14 cellular contexts compared by ENCODE assay signal in the genomic region with DNA sequence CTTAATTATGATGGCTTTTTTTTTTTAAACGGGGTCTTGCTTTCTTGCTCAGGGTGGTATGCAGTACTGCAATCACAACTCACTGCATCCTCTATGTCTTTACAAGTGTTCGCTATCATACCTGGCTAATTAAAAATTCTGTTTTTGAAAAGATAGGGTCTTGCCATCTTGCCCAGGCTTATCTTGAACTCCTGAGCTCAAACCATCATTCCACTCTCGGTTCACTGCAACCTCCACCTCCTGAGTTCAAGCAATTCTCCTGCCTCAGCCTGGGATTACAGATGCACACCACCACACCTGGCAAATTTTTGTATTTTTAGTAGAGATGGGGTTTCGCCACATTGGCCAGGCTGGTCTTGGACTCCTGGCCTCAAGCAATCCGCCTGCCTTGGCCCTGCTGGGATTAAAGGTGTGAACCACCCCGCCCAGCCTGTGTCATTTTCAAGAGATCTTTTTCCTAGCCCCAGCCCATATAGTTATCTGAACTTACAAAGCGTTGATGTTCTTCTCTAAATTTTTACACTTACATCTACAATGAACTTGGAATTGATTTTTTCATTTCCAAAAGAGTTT. TPM values are rescaled to one million over a fixed set of nuclear protein-coding genes. Genes with fewer than 3 reads are reported as not detected.
DNase-seq lines count a peak whose midpoint lies in the region; ATAC-seq and TF ChIP-seq lines count a peak whose summit lies in the region.
"Had no signal": no experiment of that assay in that cellular context is flagged by ENCODE, and none has a peak within 500 bp of the region (broad histone marks: within the 10 kb centered on the region; RNA-seq: fewer than 3 reads in every experiment).

No MANE protein-coding gene starts in this region.

- no peaks in the 10 kb centered on the region for H3K9me3 ChIP-seq in iPS-18a (ENCODE audit: control insufficient read depth, low read depth, low read length)
- H3K9me3 ChIP-seq: left ventricle myocardium inferior, uterus had no signal

- H3K36me3 Mint-ChIP-seq in stimulated activated naive CD8-positive, alpha-beta T cell treated with anti-CD3 and anti-CD28 coated beads, Interleukin-15, Interleukin-2, amounts not matched to agents 100 ng/mL and 50 ng/mL, for 24 hours (ENCODE audit: low read depth), result peaks cover 83% of the 10 kb centered on the region
- H3K36me3 Mint-ChIP-seq in WTC11, result peaks cover 5% of the 10 kb centered on the region

- H3K9me3 Mint-ChIP-seq in stimulated activated naive CD8-positive, alpha-beta T cell treated with anti-CD3 and anti-CD28 coated beads, Interleukin-15, Interleukin-2, amounts not matched to agents 100 ng/mL and 50 ng/mL, for 24 hours, result no peaks in the 10 kb centered on the region
- H3K9me3 Mint-ChIP-seq in WTC11, result no peaks in the 10 kb centered on the region

- TF ChIP-seq CTCF in WTC11 (IDR thresholded peaks at IDR 0.05), result no peak

- H3K27ac Mint-ChIP-seq in stimulated activated naive CD8-positive, alpha-beta T cell treated with anti-CD3 and anti-CD28 coated beads, Interleukin-15, Interleukin-2, amounts not matched to agents 100 ng/mL and 50 ng/mL, for 24 hours, result peak overlapping the region; percentile 93
- H3K27ac Mint-ChIP-seq in WTC11, result peak overlapping the region; percentile 88

- H3K27me3 ChIP-seq in iPS-18a (ENCODE audit: control insufficient read depth, insufficient read depth, low read length), result no peaks in the 10 kb centered on the region
- H3K27me3 ChIP-seq: foreskin keratinocyte, uterus had no signal

- H3K4me3 ChIP-seq in iPS-18a (ENCODE audit: low read length), result peak overlapping the region; percentile 41
- H3K4me3 ChIP-seq: left ventricle myocardium inferior, uterus had no signal

- no peak for DNase-seq in stimulated activated naive CD8-positive, alpha-beta T cell treated with anti-CD3 and anti-CD28 coated beads, Interleukin-15, Interleukin-2, amounts not matched to agents 100 U/mL and 50 U/mL, for 24 hours
- DNase-seq in WTC11 (ENCODE audit: low spot score) (no peak), SKM-1 treated with dmso at 0.1 percent for 144 hours (lab: John Stamatoyannopoulos, UW; ENCODE audit: unreplicated experiment) (no peak)
- DNase-seq: activated CD4-positive, alpha-beta T cell treated with anti-CD3 and anti-CD28 coated beads, Interleukin-2, amount 50 U/mL, for 4 hours; caudate nucleus; COR-L47; foreskin keratinocyte; left ventricle myocardium inferior; uterus had no signal

- POLR2A ChIA-PET in WTC11 (lab: Charles Lee), result no interaction called here

- CTCF ChIA-PET in WTC11 (lab: Charles Lee), result interaction anchor here (1.1 kb wide), 1 partner anchor 60 kb away, joined by 3 read pairs; no protein-coding TSS in a partner anchor

- no peaks in the 10 kb centered on the region for H3K27me3 Mint-ChIP-seq in stimulated activated naive CD8-positive, alpha-beta T cell treated with anti-CD3 and anti-CD28 coated beads, Interleukin-15, Interleukin-2, amounts not matched to agents 100 ng/mL and 50 ng/mL, for 24 hours
- H3K27me3 Mint-ChIP-seq in WTC11 (ENCODE audit: low read depth), result no peaks in the 10 kb centered on the region; the same call in 1 of the 2 replicates

- no peak overlapping the region for H3K9ac ChIP-seq in iPS-18a (ENCODE audit: low read length)

- ATAC-seq in stimulated activated naive CD8-positive, alpha-beta T cell treated with anti-CD3 and anti-CD28 coated beads, Interleukin-15, Interleukin-2, amounts not matched to agents 100 U/mL and 50 U/mL, for 24 hours, result no peak
- ATAC-seq in WTC11 (no peak), GM21737 (IDR thresholded peaks at IDR 0.05; ENCODE audit: unreplicated experiment) (no peak), GM18909 (IDR thresholded peaks at IDR 0.05; ENCODE audit: poor library complexity, unreplicated experiment) (no peak), HG02798 (IDR thresholded peaks at IDR 0.05; ENCODE audit: poor library complexity, unreplicated experiment) (no peak)

- H3K36me3 ChIP-seq in iPS-18a (ENCODE audit: control insufficient read depth, low read depth, low read length), result peaks cover 17% of the 10 kb centered on the region
- H3K36me3 ChIP-seq: uterus had no signal

- H3K4me3 Mint-ChIP-seq in stimulated activated naive CD8-positive, alpha-beta T cell treated with anti-CD3 and anti-CD28 coated beads, Interleukin-15, Interleukin-2, amounts not matched to agents 100 ng/mL and 50 ng/mL, for 24 hours, result peak overlapping the region; percentile 93
- peak overlapping the region; percentile 12; the same call in 1 of the 2 replicates for H3K4me3 Mint-ChIP-seq in WTC11

- H3K4me1 Mint-ChIP-seq in stimulated activated naive CD8-positive, alpha-beta T cell treated with anti-CD3 and anti-CD28 coated beads, Interleukin-15, Interleukin-2, amounts not matched to agents 100 ng/mL and 50 ng/mL, for 24 hours (ENCODE audit: low read depth), result peaks cover 71% of the 10 kb centered on the region
- H3K4me1 Mint-ChIP-seq in WTC11, result peaks cover 74% of the 10 kb centered on the region

- H3K4me1 ChIP-seq in iPS-18a (ENCODE audit: control insufficient read depth, low read depth, low read length), result peaks cover 55% of the 10 kb centered on the region

- H3K27ac ChIP-seq in iPS-18a (ENCODE audit: low read length), result no peak overlapping the region
- H3K27ac ChIP-seq: uterus had no signal

TF ChIP-seq in WTC11, 78 proteins besides CTCF, POLR2A, EP300 and RAD21:
- TF ChIP-seq, protein P1, sequence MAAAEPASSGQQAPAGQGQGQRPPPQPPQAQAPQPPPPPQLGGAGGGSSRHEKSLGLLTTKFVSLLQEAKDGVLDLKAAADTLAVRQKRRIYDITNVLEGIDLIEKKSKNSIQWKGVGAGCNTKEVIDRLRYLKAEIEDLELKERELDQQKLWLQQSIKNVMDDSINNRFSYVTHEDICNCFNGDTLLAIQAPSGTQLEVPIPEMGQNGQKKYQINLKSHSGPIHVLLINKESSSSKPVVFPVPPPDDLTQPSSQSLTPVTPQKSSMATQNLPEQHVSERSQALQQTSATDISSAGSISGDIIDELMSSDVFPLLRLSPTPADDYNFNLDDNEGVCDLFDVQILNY (CRISPR knock-in tag; IDR thresholded peaks at IDR 0.05), result no peak
- TF ChIP-seq JAZF1 (CRISPR knock-in tag; IDR thresholded peaks at IDR 0.05) (no peak), ZNF121 (CRISPR knock-in tag; IDR thresholded peaks at IDR 0.05) (peak; percentile 80)

RNA-seq across cellular contexts. Expression of a gene that starts 6.0 kb away (rescaled TPM):
- total RNA-seq in WTC11 (2021), result 318 to 358 TPM (median 326 TPM) in 3 replicates

RNA-seq across cellular contexts. Expression of a gene that starts 31.5 kb away (rescaled TPM):
- total RNA-seq in WTC11 (2021), result not detected in 3 replicates
- total RNA-seq: foreskin keratinocyte, left ventricle myocardium inferior, uterus had no signal

RNA-seq across cellular contexts. Expression of a gene that starts 33.9 kb away (rescaled TPM):
- 1.2 to 2.3 TPM (median 1.4 TPM) in 3 replicates for total RNA-seq in WTC11 (2021)
